9 cellular contexts compared by ENCODE assay signal in genomic region chr7:36129048-36129534, GRCh38. TPM values are rescaled to one million over a fixed set of nuclear protein-coding genes. Genes with fewer than 3 reads are reported as not detected.
A peak's percentile ranks its signal among the peaks of the same experiment; 100 is the strongest.
DNase-seq lines count a peak whose midpoint lies in the region; ATAC-seq, FAIRE-seq and TF ChIP-seq lines count a peak whose summit lies in the region.
"Had no signal": no experiment of that assay in that cellular context is flagged by ENCODE, and none has a peak within 500 bp of the region (broad histone marks: within the 10 kb centered on the region; RNA-seq: fewer than 3 reads in every experiment).

No MANE protein-coding gene starts in this region.

- H3K9ac ChIP-seq in K562 (ENCODE audit: insufficient read depth in 1 of 2, low read depth in 2 of 2, low read length in 2 of 2): no peak overlapping the region
- H3K9ac ChIP-seq: parathyroid adenoma had no signal

- no peak overlapping the region for H3K4me2 ChIP-seq in K562 (ENCODE audit: insufficient read depth, low read length)

- TF ChIP-seq RAD21 in K562 (CRISPR knock-in tag; conservative IDR thresholded peaks at IDR 0.05 in 1 of 2, IDR thresholded peaks at IDR 0.05 in 1 of 2): no peak

- no peaks in the 10 kb centered on the region for H3K79me2 ChIP-seq in K562 (ENCODE audit: control insufficient read depth, insufficient read depth, low read length)
- H3K79me2 ChIP-seq: parathyroid adenoma had no signal

- H3K4me3 ChIP-seq in K562 (no peak overlapping the region), transverse colon (peak overlapping the region in 1 of 4 donors; percentile 8)

- 0 out of 2 replicates have a peak overlapping the region, but pooled peaks have one; percentile 3 for H2AFZ ChIP-seq in K562 (ENCODE audit: low read depth, low read length)
- H2AFZ ChIP-seq: parathyroid adenoma had no signal

- CTCF ChIA-PET in K562 (lab: Yijun Ruan, JAX; ENCODE audit: low intra/inter-chr PET ratio): interaction anchor here (1.2 kb wide), 1 partner anchor 163 kb away, joined by 5 read pairs; no protein-coding TSS in a partner anchor

- intact Hi-C loops in K562 (cut with micrococcal nuclease) (loop anchor here (5.0 kb wide), 1 partner anchor 142 kb away; no protein-coding TSS in a partner anchor), transverse colon (cut with DNase I; ENCODE audit: low total_unique reads) (no loop called here)

- no peaks in the 10 kb centered on the region for H4K20me1 ChIP-seq in K562 (replicated peaks; ENCODE audit: control insufficient read depth, insufficient read depth, low read length)

- DNase-seq in NCI-H1105 (lab: John Stamatoyannopoulos, UW) (peak; percentile 53), K562 (ENCODE audit: extremely low read depth in 1 of 4, low spot score in 3 of 4) (no peak), transverse colon (peak; percentile 59), GM19239 (ENCODE audit: insufficient read length, low spot score) (no peak), hippocampal formation (lab: John Stamatoyannopoulos, UW) (no peak)

- no peaks in the 10 kb centered on the region for H3K9me3 ChIP-seq in K562 (replicated peaks; ENCODE audit: control insufficient read depth, insufficient read depth, low read depth, low read length)
- no peaks in the 10 kb centered on the region for H3K9me3 ChIP-seq in transverse colon

- peaks cover 0 to 20% of the 10 kb centered on the region in 2 experiments; a peak in 3 of 5 replicates for H3K27me3 ChIP-seq in K562 (ENCODE audit: control insufficient read depth in 2 of 2, insufficient read depth in 2 of 2, low read length in 2 of 2)
- H3K27me3 ChIP-seq in layer of hippocampus (ENCODE audit: control insufficient read depth, insufficient read depth, low read length): no peaks in the 10 kb centered on the region
- H3K27me3 ChIP-seq in transverse colon: no peaks in the 10 kb centered on the region

- H3K36me3 ChIP-seq in K562 (ENCODE audit: control insufficient read depth, insufficient read depth, low read length) (no peaks in the 10 kb centered on the region), transverse colon (no peaks in the 10 kb centered on the region)

- H3K4me1 ChIP-seq in K562 (replicated peaks in 1 of 2; ENCODE audit: control insufficient read depth in 2 of 2, insufficient read depth in 2 of 2, low read length in 2 of 2) (no peaks in the 10 kb centered on the region; a peak in 1 of 5 replicates), transverse colon (peaks cover 6 to 29% (median 16%) of the 10 kb centered on the region in 4 donors)
- H3K4me1 ChIP-seq: parathyroid adenoma had no signal

- no peaks in the 10 kb centered on the region for H3K9me1 ChIP-seq in K562 (ENCODE audit: control insufficient read depth, insufficient read depth, low read length)

- TF ChIP-seq EP300 in K562 (IDR thresholded peaks at IDR 0.05; ENCODE audit: low read length): no peak
- TF ChIP-seq EP300 in transverse colon (IDR thresholded peaks at IDR 0.05; ENCODE audit: low read depth): no peak

- BruUV-seq in K562 (replicated peaks; lab: Mats Ljungman, UMichigan): no TSS peak

- H3K27ac ChIP-seq in K562 (ENCODE audit: extremely low read depth, low read depth, low read length) (no peak overlapping the region), layer of hippocampus (ENCODE audit: low read depth, low read length) (peak overlapping the region; percentile 52), transverse colon (peak overlapping the region; percentile 69 to 78 (median 76))
- H3K27ac ChIP-seq: HL-60, parathyroid adenoma had no signal

- WGBS in K562 (ENCODE audit: insufficient coverage, low coverage, missing lambda C conversion rate): 2% methylated on average over 9 of the region's 9 CpGs
- 23 to 45% methylated on average over 2 to 9 of the region's 9 CpGs for WGBS in transverse colon (ENCODE audit: low coverage in 1 of 2), 2 donors

- no peak for FAIRE-seq in K562 (lab: Jason Lieb, UNC)
- FAIRE-seq in GM19239 (lab: Jason Lieb, UNC): no peak

- in situ Hi-C loops in K562 (cut with MboI): no loop called here
- in situ Hi-C loops in transverse colon (cut with MboI; ENCODE audit: low pct_ligation_motif_present in 1 of 4, low pct_unique_long_range_greater_than_20kb in 1 of 4, low sequenced_read_pairs in 3 of 4): no loop called here

- no peak for TF ChIP-seq CTCF in K562 (IDR thresholded peaks at IDR 0.05 in 2 of 3, conservative IDR thresholded peaks at IDR 0.05 in 1 of 3; ENCODE audit: insufficient read depth in 2 of 3, low read depth in 1 of 3, low read length in 3 of 3)
- TF ChIP-seq CTCF in transverse colon (IDR thresholded peaks at IDR 0.05): no peak

- TF ChIP-seq POLR2A in K562 (conservative IDR thresholded peaks at IDR 0.05) (no peak), transverse colon (IDR thresholded peaks at IDR 0.05) (no peak)

- no peak for ATAC-seq in K562
- ATAC-seq in GM21529 (IDR thresholded peaks at IDR 0.05; ENCODE audit: unreplicated experiment): no peak

- POLR2A ChIA-PET in K562 (lab: Yijun Ruan, JAX): no interaction called here

TF ChIP-seq in K562, 482 proteins besides CTCF, POLR2A, EP300 and RAD21 (continues in another document):
- TF ChIP-seq ZNF212 (CRISPR knock-in tag; IDR thresholded peaks at IDR 0.05): no peak
- no peak for TF ChIP-seq ZNF583 (CRISPR knock-in tag; IDR thresholded peaks at IDR 0.05)
- no peak for TF ChIP-seq SPI1 (IDR thresholded peaks at IDR 0.05; ENCODE audit: borderline replicate concordance, low read depth, low read length)
- 0 out of 4 replicates have a peak, but pooled peaks of 1 of the 2 experiments have one; percentile 19 for TF ChIP-seq MNT (conservative IDR thresholded peaks at IDR 0.05)
- TF ChIP-seq POLR2B (IDR thresholded peaks at IDR 0.05; ENCODE audit: low read depth, partially characterized antibody): no peak
- no peak for TF ChIP-seq ATF4 (CRISPR knock-in tag; IDR thresholded peaks at IDR 0.05)
- TF ChIP-seq ZNF699 (CRISPR knock-in tag; IDR thresholded peaks at IDR 0.05; ENCODE audit: insufficient replicate concordance): no peak
- TF ChIP-seq MLLT1 (IDR thresholded peaks at IDR 0.05): no peak
- TF ChIP-seq KDM2B (CRISPR knock-in tag; IDR thresholded peaks at IDR 0.05): no peak
- no peak for TF ChIP-seq NR2C1 (IDR thresholded peaks at IDR 0.05)
- 0 out of 2 replicates have a peak, but pooled peaks have one; percentile 15 for TF ChIP-seq NR2C1 (tag; IDR thresholded peaks at IDR 0.05)
- TF ChIP-seq HMG20B (CRISPR knock-in tag; IDR thresholded peaks at IDR 0.05): no peak
- TF ChIP-seq ELF4 (CRISPR knock-in tag; IDR thresholded peaks at IDR 0.05): no peak
- no peak for TF ChIP-seq TAF7 (tag; IDR thresholded peaks at IDR 0.05)

RNA-seq across cellular contexts. Expression of gene EEPD1, which starts 24.0 kb away (rescaled TPM):
- 0.77 and 1.5 TPM in 2 replicates for total RNA-seq in K562 (2011; cell fraction: chromatin; rRNA removed; ENCODE audit: low replicate concordance)
- total RNA-seq in K562 (2011; cell fraction: nucleolus; rRNA removed): 1.3 and 1.5 TPM in 2 replicates
- 1.0 and 1.2 TPM in 2 replicates for total RNA-seq in K562 (2011; cell fraction: nucleoplasm; rRNA removed)
- 0.78 and 1.5 TPM in 2 replicates for total RNA-seq in K562 (2014; rRNA removed)
- total RNA-seq in K562 (2014; rRNA removed; fragmentation: Illumina TruSeq; extraction: Trizol): 0.38 and 0.84 TPM in 2 replicates
- total RNA-seq in K562 (2015; rRNA removed; fragmentation: Illumina TruSeq; extraction: Trizol): 0.68 and 0.76 TPM in 2 replicates
- total RNA-seq in K562 (2021): 0.71 and 1.9 TPM in 2 replicates
- 0.33 and 0.42 TPM in 2 replicates for polyA plus RNA-seq in K562 (2011; rRNA removed)
- 0.22 and 0.52 TPM in 2 replicates for polyA plus RNA-seq in K562 (2011; cell fraction: cytosol; rRNA removed)
- polyA plus RNA-seq in K562 (2011; cell fraction: nucleus; rRNA removed): 0.67 and 0.71 TPM in 2 replicates
- polyA plus RNA-seq in K562 (2012): 0.72 and 0.91 TPM in 2 replicates
- polyA plus RNA-seq in K562 (2014; fragmentation: Illumina TruSeq; extraction: Trizol): 0.70 and 0.75 TPM in 2 replicates
- under 1 TPM in 1 of 2 experiments, not detected in 1; 0.01 TPM for polyA plus RNA-seq in K562 (2014; fragmentation: Nextera tagmentation; extraction: Ambion mirVana)
- 0.85 and 1.1 TPM in 2 replicates for polyA plus RNA-seq in K562 (2014; rRNA removed)
- polyA minus RNA-seq in K562 (2011; rRNA and poly(A)+ RNA removed): 0.21 and 0.46 TPM in 2 replicates
- 0.82 TPM in 1 of 2 replicates, not detected in the other for polyA minus RNA-seq in K562 (2011; cell fraction: cytosol; rRNA and poly(A)+ RNA removed)
- polyA minus RNA-seq in K562 (2011; cell fraction: nucleus; rRNA and poly(A)+ RNA removed): 0.81 and 1.1 TPM in 2 replicates
- total RNA-seq in transverse colon: 10 to 100 TPM; 16.2 to 36.2 (median 25.2) TPM

Comparison
In these comparisons a context has a peak if more than half of its experiments do, and no peak if none do; other contexts are left out.
1. DNase-seq: peak in NCI-H1105 (single experiment) and transverse colon (single experiment); none in K562 (0 of 4), GM19239 (single experiment) and hippocampal formation (0 of 2).
2. RNA of gene EEPD1, which starts 24.0 kb away (total RNA-seq): 16.2 to 36.2 TPM in transverse colon; 0.38 to 1.9 TPM in K562; every median in the first group is over 4 times any median in the second.